Comparison of ENCODE assay signal across 11 cellular contexts in the genomic region with DNA sequence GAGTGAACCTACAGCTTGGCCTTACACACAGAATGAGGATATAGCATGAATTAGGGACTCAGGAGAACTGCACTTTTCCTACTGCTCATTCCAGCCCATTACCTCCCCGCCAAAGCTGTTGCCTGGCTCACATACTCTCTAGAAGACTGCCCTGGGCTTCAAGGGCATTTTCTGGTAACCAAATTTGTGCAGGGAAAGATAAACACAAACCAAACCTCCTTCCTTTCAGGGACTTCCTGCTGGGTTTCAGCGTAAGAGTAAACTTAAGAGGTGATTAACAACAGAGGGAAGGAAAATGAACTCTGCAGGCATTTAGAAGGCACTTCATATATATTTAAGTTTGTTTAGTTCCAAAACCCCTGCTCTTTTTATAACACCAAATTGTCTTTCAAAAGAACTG.
DNase-seq lines count a peak whose midpoint lies in the region; ATAC-seq, FAIRE-seq and TF ChIP-seq lines count a peak whose summit lies in the region.
"Had no signal": no experiment of that assay in that cellular context is flagged by ENCODE, and none has a peak within 500 bp of the region (broad histone marks: within the 10 kb centered on the region; RNA-seq: fewer than 3 reads in every experiment).

No MANE protein-coding gene starts in this region.

- peaks cover 35% of the 10 kb centered on the region for H3K4me1 ChIP-seq in mesodermal cell (ENCODE audit: control insufficient read depth, insufficient read depth, low read length, poor library complexity, severe bottlenecking)

- CTCF ChIA-PET in activated CD8-positive, alpha-beta T cell treated with anti-CD3 and anti-CD28 coated beads for 36 hours (lab: Charles Lee): interaction anchor here (3.0 kb wide), 1 partner anchor 100 kb away, joined by 12 read pairs; no protein-coding TSS in a partner anchor

- TF ChIP-seq CTCF in activated CD8-positive, alpha-beta T cell treated with anti-CD3 and anti-CD28 coated beads for 36 hours (IDR thresholded peaks at IDR 0.05): no peak

- no peaks in the 10 kb centered on the region for H3K27me3 Mint-ChIP-seq in activated CD8-positive, alpha-beta T cell treated with anti-CD3 and anti-CD28 coated beads for 36 hours

- intact Hi-C loops in activated CD8-positive, alpha-beta T cell treated with anti-CD3 and anti-CD28 coated beads for 36 hours (cut with micrococcal nuclease): no loop called here
- intact Hi-C loops in posterior cingulate gyrus (cut with DNase I): no loop called here

- WGBS in mesodermal cell (ENCODE audit: insufficient coverage in 2 of 2), 2 experiments: 0 to 20% methylated on average over 1 of the region's 2 CpGs

- H3K4me3 ChIP-seq in mesodermal cell (ENCODE audit: extremely low read depth, insufficient read depth, low read length, poor library complexity, severe bottlenecking): no peak overlapping the region

- H3K27ac ChIP-seq in mesodermal cell (ENCODE audit: low read depth, low read length, severe bottlenecking): peak overlapping the region; percentile 50
- H3K27ac ChIP-seq: KMS-11 had no signal

- in situ Hi-C loops in KBM-7 (cut with MboI; ENCODE audit: low pct_unique_long_range_greater_than_20kb, low sequenced_read_pairs): no loop called here

- H3K27ac Mint-ChIP-seq in activated CD8-positive, alpha-beta T cell treated with anti-CD3 and anti-CD28 coated beads for 36 hours: peak overlapping the region; percentile 76

- POLR2A ChIA-PET in activated CD8-positive, alpha-beta T cell treated with anti-CD3 and anti-CD28 coated beads for 36 hours (lab: Charles Lee): no interaction called here

- no peak for ATAC-seq in activated CD8-positive, alpha-beta T cell treated with anti-CD3 and anti-CD28 coated beads for 36 hours
- ATAC-seq in HG03565 (IDR thresholded peaks at IDR 0.05; ENCODE audit: unreplicated experiment): no peak

- no peak overlapping the region for H3K4me3 Mint-ChIP-seq in activated CD8-positive, alpha-beta T cell treated with anti-CD3 and anti-CD28 coated beads for 36 hours

- DNase-seq in KBM-7 (peak; percentile 29), iPS-NIHi11 (ENCODE audit: low spot score) (no peak), NCI-H2196 (lab: John Stamatoyannopoulos, UW; ENCODE audit: unreplicated experiment) (no peak), posterior cingulate gyrus (no peak)
- no peak for DNase-seq in activated CD8-positive, alpha-beta T cell treated with anti-CD3 and anti-CD28 coated beads for 36 hours
- DNase-seq: anterior cingulate cortex, head of caudate nucleus had no signal

- no peaks in the 10 kb centered on the region for H3K36me3 Mint-ChIP-seq in activated CD8-positive, alpha-beta T cell treated with anti-CD3 and anti-CD28 coated beads for 36 hours (ENCODE audit: low read depth)

- peaks cover 35% of the 10 kb centered on the region for H3K4me1 Mint-ChIP-seq in activated CD8-positive, alpha-beta T cell treated with anti-CD3 and anti-CD28 coated beads for 36 hours (ENCODE audit: low read depth)

- H3K9me3 Mint-ChIP-seq in activated CD8-positive, alpha-beta T cell treated with anti-CD3 and anti-CD28 coated beads for 36 hours: no peaks in the 10 kb centered on the region

- FAIRE-seq in G401.6 (lab: Jason Lieb, UNC): peak; percentile 99

- H3K36me3 ChIP-seq in mesodermal cell (ENCODE audit: control insufficient read depth, insufficient read depth, low read length): peaks cover 21% of the 10 kb centered on the region

- no peaks in the 10 kb centered on the region for H3K9me3 ChIP-seq in mesodermal cell (ENCODE audit: control insufficient read depth, low read length)
